16 cellular contexts compared by ENCODE assay signal in genomic region chr17:1797323-1797722, GRCh38. TPM values are rescaled to one million over a fixed set of nuclear protein-coding genes. Genes with fewer than 3 reads are reported as not detected.
A peak's percentile ranks its signal among the peaks of the same experiment; 100 is the strongest.
DNase-seq lines count a peak whose midpoint lies in the region; ATAC-seq and TF ChIP-seq lines count a peak whose summit lies in the region.
"Had no signal": no experiment of that assay in that cellular context is flagged by ENCODE, and none has a peak within 500 bp of the region (broad histone marks: within the 10 kb centered on the region; RNA-seq: fewer than 3 reads in every experiment).

No MANE protein-coding gene starts in this region.

- CTCF ChIA-PET in PC-9 (lab: Charles Lee) = interaction anchor here (0.6 kb wide), 1 partner anchor 18 kb away, joined by 4 read pairs; no protein-coding TSS in a partner anchor

- H2AFZ ChIP-seq in neural cell (ENCODE audit: low read depth, low read length) (no peak overlapping the region), PC-9 (no peak overlapping the region), osteoblast (ENCODE audit: low read length) (no peak overlapping the region)

- H3F3A ChIP-seq in neural cell (ENCODE audit: insufficient read depth, low read length, poor library complexity, severe bottlenecking) = no peaks in the 10 kb centered on the region
- peaks cover 15% of the 10 kb centered on the region; the same call in 1 of the 2 replicates for H3F3A ChIP-seq in PC-9 (ENCODE audit: insufficient read depth, low read depth)

- no peaks in the 10 kb centered on the region for H3K9me2 ChIP-seq in neural cell (ENCODE audit: insufficient read depth, low read length)
- no peaks in the 10 kb centered on the region for H3K9me2 ChIP-seq in PC-9 (ENCODE audit: insufficient read depth)

- peaks cover 4% of the 10 kb centered on the region for H3K36me3 Mint-ChIP-seq in activated naive CD8-positive, alpha-beta T cell treated with anti-CD3 and anti-CD28 coated beads for 36 hours
- peaks cover 17% of the 10 kb centered on the region for H3K36me3 Mint-ChIP-seq in activated naive CD8-positive, alpha-beta T cell treated with anti-CD3 and anti-CD28 coated beads, Interleukin-2, amount 50 U/mL, for 24 hours (ENCODE audit: low read depth)
- H3K36me3 Mint-ChIP-seq: activated naive CD8-positive, alpha-beta T cell had no signal

- no peak for TF ChIP-seq EP300 in neural cell (conservative IDR thresholded peaks at IDR 0.05; ENCODE audit: poor library complexity, severe bottlenecking)

- no peak overlapping the region for H3K4me3 Mint-ChIP-seq in activated naive CD8-positive, alpha-beta T cell treated with anti-CD3 and anti-CD28 coated beads for 36 hours
- H3K4me3 Mint-ChIP-seq in activated naive CD8-positive, alpha-beta T cell treated with anti-CD3 and anti-CD28 coated beads, Interleukin-2, amount 50 U/mL, for 24 hours = no peak overlapping the region
- H3K4me3 Mint-ChIP-seq: activated naive CD8-positive, alpha-beta T cell had no signal

- no peak overlapping the region for H3K4me2 ChIP-seq in neural cell (ENCODE audit: low read length)
- H3K4me2 ChIP-seq in PC-9 = no peak overlapping the region
- H3K4me2 ChIP-seq in osteoblast (ENCODE audit: insufficient read depth, low read length) = no peak overlapping the region

- H3K4me1 ChIP-seq in PC-9 (replicated peaks; ENCODE audit: insufficient read depth) (no peaks in the 10 kb centered on the region), osteoblast (ENCODE audit: insufficient read depth, low read length) (no peaks in the 10 kb centered on the region)
- H3K4me1 ChIP-seq: spleen had no signal

- BruUV-seq in PC-9 (replicated peaks; lab: Mats Ljungman, UMichigan) = no TSS peak

- no peaks in the 10 kb centered on the region for H4K20me1 ChIP-seq in neural cell (ENCODE audit: insufficient read depth)
- peaks cover 7% of the 10 kb centered on the region; the same call in 1 of the 2 replicates for H4K20me1 ChIP-seq in PC-9 (ENCODE audit: insufficient read depth)
- no peaks in the 10 kb centered on the region for H4K20me1 ChIP-seq in osteoblast (ENCODE audit: insufficient read depth, low read length)

- DNase-seq in activated naive CD8-positive, alpha-beta T cell treated with anti-CD3 and anti-CD28 coated beads for 36 hours = no peak
- DNase-seq in activated naive CD8-positive, alpha-beta T cell treated with anti-CD3 and anti-CD28 coated beads, Interleukin-2, amount 50 U/mL, for 24 hours = no peak
- peak in 2 of 10 donors; percentile 17 to 28 for DNase-seq in dorsolateral prefrontal cortex
- no peak for DNase-seq in NCI-H446 (lab: John Stamatoyannopoulos, UW)
- DNase-seq in PC-9 = no peak
- no peak for DNase-seq in osteoblast (ENCODE audit: insufficient read length, low spot score, missing footprints)
- DNase-seq: ACHN; activated CD8-positive, alpha-beta memory T cell treated with anti-CD3 and anti-CD28 coated beads, Interleukin-2, amount 50 U/mL, for 48 hours; kidney; NCI-H1930; NCI-H748 treated with DMSO at 0.1 percent for 48 hours had no signal

- H3K9me3 ChIP-seq in neural cell (ENCODE audit: low read length) (no peaks in the 10 kb centered on the region), PC-9 (ENCODE audit: insufficient read depth, low read depth) (no peaks in the 10 kb centered on the region), osteoblast (ENCODE audit: low read depth, low read length) (no peaks in the 10 kb centered on the region)
- H3K9me3 ChIP-seq: ovary, spleen had no signal

- H3K4me3 ChIP-seq in dorsolateral prefrontal cortex = peak overlapping the region in 3 of 59 donors; percentile 6 to 10 (median 9)
- H3K4me3 ChIP-seq in neural cell (ENCODE audit: low read length) = no peak overlapping the region
- H3K4me3 ChIP-seq in PC-9 = no peak overlapping the region
- no peak overlapping the region for H3K4me3 ChIP-seq in osteoblast (ENCODE audit: insufficient read depth, low read length)
- H3K4me3 ChIP-seq: ovary, spleen had no signal

- no peak for TF ChIP-seq RAD21 in neural cell (conservative IDR thresholded peaks at IDR 0.05)

- H3K27ac Mint-ChIP-seq in activated naive CD8-positive, alpha-beta T cell treated with anti-CD3 and anti-CD28 coated beads for 36 hours = peak overlapping the region; percentile 49
- no peak overlapping the region for H3K27ac Mint-ChIP-seq in activated naive CD8-positive, alpha-beta T cell treated with anti-CD3 and anti-CD28 coated beads, Interleukin-2, amount 50 U/mL, for 24 hours
- H3K27ac Mint-ChIP-seq: activated naive CD8-positive, alpha-beta T cell had no signal

- H3K9me3 Mint-ChIP-seq in activated naive CD8-positive, alpha-beta T cell treated with anti-CD3 and anti-CD28 coated beads for 36 hours = no peaks in the 10 kb centered on the region
- no peaks in the 10 kb centered on the region for H3K9me3 Mint-ChIP-seq in activated naive CD8-positive, alpha-beta T cell treated with anti-CD3 and anti-CD28 coated beads, Interleukin-2, amount 50 U/mL, for 24 hours

- peak overlapping the region in 55 of 59 donors; percentile 1 to 87 (median 72) for H3K27ac ChIP-seq in dorsolateral prefrontal cortex
- H3K27ac ChIP-seq in neural cell (ENCODE audit: low read length) = peak overlapping the region; percentile 35
- no peak overlapping the region for H3K27ac ChIP-seq in PC-9
- no peak overlapping the region for H3K27ac ChIP-seq in osteoblast (ENCODE audit: low read depth, low read length)

- TF ChIP-seq CTCF in dorsolateral prefrontal cortex (IDR thresholded peaks at IDR 0.05 in 54 of 56, conservative IDR thresholded peaks at IDR 0.05 in 2 of 56; ENCODE audit: low read depth in 1 of 56, partially characterized antibody in 56 of 56) (no peak), neural cell (IDR thresholded peaks at IDR 0.05; ENCODE audit: poor library complexity, severe bottlenecking) (no peak), PC-9 (conservative IDR thresholded peaks at IDR 0.05) (no peak), osteoblast (IDR thresholded peaks at IDR 0.05; ENCODE audit: extremely low read depth, low read depth, low read length) (no peak)

- no peak for ATAC-seq in activated naive CD8-positive, alpha-beta T cell treated with anti-CD3 and anti-CD28 coated beads, Interleukin-2, amount 50 U/mL, for 24 hours
- ATAC-seq in HG03280 (IDR thresholded peaks at IDR 0.05; ENCODE audit: unreplicated experiment) = no peak

- peaks cover 17% of the 10 kb centered on the region for H3K4me1 Mint-ChIP-seq in activated naive CD8-positive, alpha-beta T cell treated with anti-CD3 and anti-CD28 coated beads for 36 hours
- H3K4me1 Mint-ChIP-seq in activated naive CD8-positive, alpha-beta T cell treated with anti-CD3 and anti-CD28 coated beads, Interleukin-2, amount 50 U/mL, for 24 hours = peaks cover 2% of the 10 kb centered on the region

- H3K27me3 ChIP-seq in dorsolateral prefrontal cortex (no peaks in the 10 kb centered on the region), neural cell (ENCODE audit: insufficient read depth, low read depth, low read length) (no peaks in the 10 kb centered on the region), PC-9 (ENCODE audit: insufficient read depth, low read depth) (no peaks in the 10 kb centered on the region), osteoblast (ENCODE audit: insufficient read depth, low read length) (no peaks in the 10 kb centered on the region)
- H3K27me3 ChIP-seq: ovary, spleen had no signal

- intact Hi-C loops in dorsolateral prefrontal cortex (cut with DNase I) = no loop called here
- intact Hi-C loops in PC-9 (cut with micrococcal nuclease; ENCODE audit: unreplicated experiment) = no loop called here

- no peaks in the 10 kb centered on the region for H3K36me3 ChIP-seq in neural cell (ENCODE audit: insufficient read depth, low read length)
- H3K36me3 ChIP-seq in PC-9 (ENCODE audit: low read depth) = 0 out of 2 replicates have a peak, but pooled peaks cover 4% of the 10 kb centered on the region
- peaks cover 12% of the 10 kb centered on the region for H3K36me3 ChIP-seq in osteoblast (ENCODE audit: insufficient read depth, low read length)
- H3K36me3 ChIP-seq: ovary had no signal

- H3K27me3 Mint-ChIP-seq in activated naive CD8-positive, alpha-beta T cell treated with anti-CD3 and anti-CD28 coated beads for 36 hours = no peaks in the 10 kb centered on the region
- H3K27me3 Mint-ChIP-seq in activated naive CD8-positive, alpha-beta T cell treated with anti-CD3 and anti-CD28 coated beads, Interleukin-2, amount 50 U/mL, for 24 hours = no peaks in the 10 kb centered on the region
- H3K27me3 Mint-ChIP-seq: activated naive CD8-positive, alpha-beta T cell had no signal

- H3K79me2 ChIP-seq in neural cell (replicated peaks; ENCODE audit: insufficient read depth, low read length) (no peaks in the 10 kb centered on the region), PC-9 (ENCODE audit: low read depth) (no peaks in the 10 kb centered on the region; the same call in 1 of the 2 replicates), osteoblast (ENCODE audit: insufficient read depth, low read length) (no peaks in the 10 kb centered on the region)

- no peak overlapping the region for H3K9ac ChIP-seq in neural cell (ENCODE audit: low read length)

- POLR2A ChIA-PET in PC-9 (lab: Charles Lee; ENCODE audit: unreplicated experiment) = no interaction called here

RNA-seq across cellular contexts. Expression of gene SMYD4, which starts 32.4 kb away (rescaled TPM):
- total RNA-seq in activated naive CD8-positive, alpha-beta T cell treated with anti-CD3 and anti-CD28 coated beads for 36 hours = 10 to 100 TPM; 20.0 to 21.0 TPM
- 10 to 100 TPM; 13.6 to 30.4 (median 20.5) TPM for total RNA-seq in dorsolateral prefrontal cortex
- polyA plus RNA-seq in neural cell = 6.8 and 12.9 TPM in 2 replicates
- polyA minus RNA-seq in neural cell = 14.6 and 15.0 TPM in 2 replicates
- total RNA-seq in PC-9 (2021) = 19.0 and 23.3 TPM in 2 replicates
- 10.1 and 10.6 TPM in 2 replicates for total RNA-seq in osteoblast

RNA-seq across cellular contexts. Expression of gene RPA1, which starts 32.5 kb away (rescaled TPM):
- 100 to 1,000 TPM; 207 to 217 TPM for total RNA-seq in activated naive CD8-positive, alpha-beta T cell treated with anti-CD3 and anti-CD28 coated beads for 36 hours
- 100 to 1,000 TPM in 2 of 120 experiments, 10 to 100 TPM in 118; 54.2 to 102 (median 73.3) TPM for total RNA-seq in dorsolateral prefrontal cortex
- 8.4 and 8.9 TPM in 2 replicates for polyA plus RNA-seq in neural cell
- 16.1 and 21.5 TPM in 2 replicates for polyA minus RNA-seq in neural cell
- 201 and 212 TPM in 2 replicates for total RNA-seq in PC-9 (2021)
- total RNA-seq in osteoblast = 14.1 and 14.8 TPM in 2 replicates

RNA-seq across cellular contexts. Expression of gene SERPINF1, which starts 35.5 kb away (rescaled TPM):
- total RNA-seq in activated naive CD8-positive, alpha-beta T cell treated with anti-CD3 and anti-CD28 coated beads for 36 hours = 1 to 10 TPM; 1.8 to 4.4 TPM
- 100 to 1,000 TPM in 32 of 120 experiments, 10 to 100 TPM in 88; 32.7 to 130 (median 83.9) TPM for total RNA-seq in dorsolateral prefrontal cortex
- polyA plus RNA-seq in neural cell = 0.50 and 6.1 TPM in 2 replicates
- polyA minus RNA-seq in neural cell = 1.2 TPM in 1 of 2 replicates, not detected in the other
- total RNA-seq in PC-9 (2021) = 0.57 and 0.75 TPM in 2 replicates
- 309 and 314 TPM in 2 replicates for total RNA-seq in osteoblast

RNA-seq across cellular contexts. Expression of gene SERPINF2, which starts 54.7 kb away (rescaled TPM):
- under 1 TPM; 0.08 to 0.12 TPM for total RNA-seq in activated naive CD8-positive, alpha-beta T cell treated with anti-CD3 and anti-CD28 coated beads for 36 hours
- total RNA-seq in dorsolateral prefrontal cortex = 1 to 10 TPM in 115 of 120 experiments, under 1 TPM in 5; 0.48 to 7.8 (median 2.1) TPM
- 1.6 TPM in 1 of 2 replicates, not detected in the other for polyA plus RNA-seq in neural cell
- polyA minus RNA-seq in neural cell = not detected in 2 replicates
- total RNA-seq in PC-9 (2021) = 9.5 and 10.5 TPM in 2 replicates
- under 0.01 TPM in 1 of 2 replicates, not detected in the other for total RNA-seq in osteoblast

Comparison
In these comparisons a context has a peak if more than half of its experiments do, and no peak if none do; other contexts are left out.
1. H3K27ac ChIP-seq: peak in dorsolateral prefrontal cortex (55 of 59) and neural cell (single experiment); none in PC-9 (single experiment) and osteoblast (single experiment).
2. RNA of gene SERPINF1, which starts 35.5 kb away (total RNA-seq): 309 to 314 TPM in osteoblast and 32.7 to 130 TPM in dorsolateral prefrontal cortex; 1.8 to 4.4 TPM in activated naive CD8-positive, alpha-beta T cell treated with anti-CD3 and anti-CD28 coated beads for 36 hours and 0.57 to 0.75 TPM in PC-9; every median in the first group is over 4 times any median in the second.